9 cellular contexts compared by ENCODE assay signal in the genomic region with DNA sequence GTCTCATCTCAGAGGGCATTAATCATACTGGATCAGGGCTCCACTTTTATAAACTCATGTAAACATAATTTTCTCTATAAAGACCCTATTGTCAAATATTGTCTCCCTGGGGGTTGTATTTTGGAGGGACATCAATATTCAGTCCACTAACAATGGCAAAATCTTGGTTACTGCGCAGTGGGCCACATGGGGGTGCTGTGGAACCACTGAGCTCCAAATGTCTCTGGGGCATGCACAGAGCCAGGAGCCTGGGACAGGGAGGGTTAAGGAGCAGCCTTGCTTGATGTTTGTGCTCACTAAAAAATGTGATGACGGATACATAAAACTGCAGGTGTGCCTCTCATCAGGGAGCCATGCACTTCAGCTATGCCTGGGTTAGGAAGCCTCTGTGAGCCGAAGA.
DNase-seq lines count a peak whose midpoint lies in the region; ATAC-seq, FAIRE-seq and TF ChIP-seq lines count a peak whose summit lies in the region.
"Had no signal": no experiment of that assay in that cellular context is flagged by ENCODE, and none has a peak within 500 bp of the region (broad histone marks: within the 10 kb centered on the region; RNA-seq: fewer than 3 reads in every experiment).

No MANE protein-coding gene starts in this region.

- H3K4me1 ChIP-seq in Panc1 (ENCODE audit: control insufficient read depth, insufficient read depth, low read length): no peaks in the 10 kb centered on the region
- H3K4me1 ChIP-seq in GM12878 (ENCODE audit: control insufficient read depth, insufficient read depth, low read length): no peaks in the 10 kb centered on the region

- H3K4me2 ChIP-seq in GM12878 (ENCODE audit: control insufficient read depth, insufficient read depth): no peak overlapping the region

- intact Hi-C loops in Panc1 (cut with micrococcal nuclease; ENCODE audit: unreplicated experiment): no loop called here
- intact Hi-C loops in GM12878 (cut with micrococcal nuclease; ENCODE audit: unreplicated experiment): no loop called here

- DNase-seq in GM13977 (ENCODE audit: low spot score): no peak
- no peak for DNase-seq in Panc1 (ENCODE audit: low read depth, low spot score)
- no peak for DNase-seq in GM12878 (ENCODE audit: low read depth, low spot score)
- peak; percentile 21 to 26 for DNase-seq in stimulated activated CD4-positive, alpha-beta T cell treated with anti-CD3 and anti-CD28 coated beads, Interleukin-15, amount 100 ng/mL, for 48 hours (ENCODE audit: low read depth in 2 of 2)
- DNase-seq in DMS153 (lab: John Stamatoyannopoulos, UW): no peak
- no peak for DNase-seq in NCI-H2196 (lab: John Stamatoyannopoulos, UW; ENCODE audit: unreplicated experiment)
- DNase-seq: NCI-H2107; stimulated activated naive B cell treated with anti-CD40 and anti-IgM and Interleukin-4, amounts not matched to agents 10 μg/mL and 1 μg/mL and 100 μg/mL, for 72 hours had no signal

- BruUV-seq in Panc1 (replicated peaks; lab: Mats Ljungman, UMichigan): no TSS peak
- BruUV-seq in GM12878 (replicated peaks; lab: Mats Ljungman, UMichigan): no TSS peak

- SMC1A ChIA-PET in GM12878 (lab: Charles Lee; ENCODE audit: uncharacterized antibody, unreplicated experiment): no interaction called here

- no peak overlapping the region for H3K9ac ChIP-seq in GM12878 (ENCODE audit: control insufficient read depth, insufficient read depth, low read length)

- no peak overlapping the region for H3K27ac ChIP-seq in Panc1 (ENCODE audit: low read length)
- H3K27ac ChIP-seq in GM12878 (ENCODE audit: control insufficient read depth, insufficient read depth): no peak overlapping the region

- ATAC-seq in Panc1: no peak
- ATAC-seq in GM12878: peak; percentile 69
- no peak for ATAC-seq in HG03571 (IDR thresholded peaks at IDR 0.05; ENCODE audit: unreplicated experiment)

- no peak for FAIRE-seq in GM12878 (lab: Jason Lieb, UNC)

- no peaks in the 10 kb centered on the region for H3K27me3 ChIP-seq in Panc1 (ENCODE audit: control insufficient read depth, insufficient read depth, low read length)
- H3K27me3 ChIP-seq in GM12878 (replicated peaks in 1 of 2; ENCODE audit: control insufficient read depth in 2 of 2, insufficient read depth in 2 of 2, low read length in 1 of 2): peaks cover 0 to 4% of the 10 kb centered on the region in 2 experiments; a peak in 1 of 4 replicates

- H3K4me3 ChIP-seq in Panc1 (ENCODE audit: low read depth in 2 of 2, low read length in 2 of 2) (no peak overlapping the region), GM12878 (no peak overlapping the region)

- H3K9me3 ChIP-seq in Panc1 (ENCODE audit: control insufficient read depth, insufficient read depth, low read depth, low read length): no peaks in the 10 kb centered on the region
- no peaks in the 10 kb centered on the region for H3K9me3 ChIP-seq in GM12878 (replicated peaks; ENCODE audit: control insufficient read depth, insufficient read depth, low read length)

- RAD21 ChIA-PET in GM12878 (lab: Charles Lee; ENCODE audit: unreplicated experiment): interaction anchor here (1.5 kb wide), 1 partner anchor 344 kb away, joined by 3 read pairs; no protein-coding TSS in a partner anchor

- no peak overlapping the region for H2AFZ ChIP-seq in GM12878 (ENCODE audit: control insufficient read depth, low read depth, low read length)

- CTCF ChIA-PET in Panc1 (lab: Charles Lee) (interaction anchor here (0.6 kb wide), 1 partner anchor 27 kb away, joined by 3 read pairs; no protein-coding TSS in a partner anchor), GM12878 (lab: Yijun Ruan, JAX) (interaction anchor here (1.0 to 1.3 kb wide), 3 partner anchors 11 to 48 kb away, joined by 3 read pairs; no protein-coding TSS in a partner anchor)

- H3K36me3 ChIP-seq in Panc1 (ENCODE audit: control insufficient read depth, insufficient read depth, low read length): no peaks in the 10 kb centered on the region
- no peaks in the 10 kb centered on the region for H3K36me3 ChIP-seq in GM12878 (ENCODE audit: control insufficient read depth in 2 of 2, insufficient read depth in 2 of 2, low read length in 1 of 2)

- WGBS in GM12878 (ENCODE audit: insufficient coverage, insufficient replicate concordance, low lambda C conversion rate, missing lambda C conversion rate): 18% methylated on average over 3 of the region's 3 CpGs

- no peaks in the 10 kb centered on the region; the same call in 1 of the 2 replicates for H4K20me1 ChIP-seq in GM12878 (ENCODE audit: control insufficient read depth, insufficient read depth)

- TF ChIP-seq EP300 in GM12878 (IDR thresholded peaks at IDR 0.05; ENCODE audit: borderline replicate concordance in 1 of 2, control insufficient read depth in 1 of 2, low read depth in 2 of 2, low read length in 2 of 2): no peak

- POLR2A ChIA-PET in Panc1 (lab: Charles Lee) (no interaction called here), GM12878 (lab: Charles Lee) (no interaction called here)

- no peaks in the 10 kb centered on the region for H3K79me2 ChIP-seq in GM12878 (ENCODE audit: control insufficient read depth, insufficient read depth, low read length)

- no peak for TF ChIP-seq POLR2A in GM12878 (IDR thresholded peaks at IDR 0.05; ENCODE audit: low read depth, low read length)

- in situ Hi-C loops in GM13977 (cut with MboI; ENCODE audit: low pct_unique_long_range_greater_than_20kb, low sequenced_read_pairs, unreplicated experiment): no loop called here
- in situ Hi-C loops in Panc1 (cut with HindIII; ENCODE audit: low pct_unique_long_range_greater_than_20kb, low sequenced_read_pairs): no loop called here
- in situ Hi-C loops in GM12878 (cut with MboI): no loop called here

- no peak for TF ChIP-seq RAD21 in GM12878 (IDR thresholded peaks at IDR 0.05; ENCODE audit: insufficient read depth, low read depth, low read length)

- TF ChIP-seq CTCF in GM13977 (IDR thresholded peaks at IDR 0.05; ENCODE audit: extremely low read depth, insufficient read depth, missing control alignments): peak; percentile 44
- peak; percentile 43 for TF ChIP-seq CTCF in Panc1 (IDR thresholded peaks at IDR 0.05)
- peak; percentile 31 to 50 (median 41) for TF ChIP-seq CTCF in GM12878 (IDR thresholded peaks at IDR 0.05 in 2 of 3, conservative IDR thresholded peaks at IDR 0.05 in 1 of 3; ENCODE audit: control insufficient read depth in 2 of 3, extremely low read depth in 1 of 3, insufficient read depth in 1 of 3, low read depth in 3 of 3, low read length in 3 of 3)

TF ChIP-seq in GM12878, 131 proteins besides CTCF, POLR2A, EP300 and RAD21:
- TF ChIP-seq ZNF622 (IDR thresholded peaks at IDR 0.05) (no peak), SMC3 (IDR thresholded peaks at IDR 0.05; ENCODE audit: borderline replicate concordance, low read length) (no peak), BACH1 (IDR thresholded peaks at IDR 0.05; ENCODE audit: borderline replicate concordance) (no peak), ZBED1 (IDR thresholded peaks at IDR 0.05; ENCODE audit: borderline replicate concordance) (no peak), NFYA (IDR thresholded peaks at IDR 0.05; ENCODE audit: borderline replicate concordance, low read depth, low read length) (no peak), KLF5 (IDR thresholded peaks at IDR 0.05; ENCODE audit: partially characterized antibody) (no peak), NR2C1 (IDR thresholded peaks at IDR 0.05) (no peak), CHD4 (IDR thresholded peaks at IDR 0.05) (no peak), ZBTB11 (CRISPR knock-in tag; IDR thresholded peaks at IDR 0.05) (no peak), POLR2AphosphoS2 (IDR thresholded peaks at IDR 0.05; ENCODE audit: low read depth, low read length) (no peak), FOS (IDR thresholded peaks at IDR 0.05; ENCODE audit: borderline replicate concordance, extremely low read depth, insufficient read length) (no peak), HDAC6 (IDR thresholded peaks at IDR 0.05; ENCODE audit: unreplicated experiment) (no peak), MTA2 (IDR thresholded peaks at IDR 0.05; ENCODE audit: low read depth) (no peak), TARDBP (IDR thresholded peaks at IDR 0.05; ENCODE audit: borderline replicate concordance) (no peak)
- TF ChIP-seq, protein P1, sequence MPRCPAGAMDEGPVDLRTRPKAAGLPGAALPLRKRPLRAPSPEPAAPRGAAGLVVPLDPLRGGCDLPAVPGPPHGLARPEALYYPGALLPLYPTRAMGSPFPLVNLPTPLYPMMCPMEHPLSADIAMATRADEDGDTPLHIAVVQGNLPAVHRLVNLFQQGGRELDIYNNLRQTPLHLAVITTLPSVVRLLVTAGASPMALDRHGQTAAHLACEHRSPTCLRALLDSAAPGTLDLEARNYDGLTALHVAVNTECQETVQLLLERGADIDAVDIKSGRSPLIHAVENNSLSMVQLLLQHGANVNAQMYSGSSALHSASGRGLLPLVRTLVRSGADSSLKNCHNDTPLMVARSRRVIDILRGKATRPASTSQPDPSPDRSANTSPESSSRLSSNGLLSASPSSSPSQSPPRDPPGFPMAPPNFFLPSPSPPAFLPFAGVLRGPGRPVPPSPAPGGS (IDR thresholded peaks at IDR 0.05; ENCODE audit: borderline replicate concordance, insufficient read depth, low read depth, low read length, poor library complexity, severe bottlenecking): no peak

Comparison
In these comparisons a context has a peak if more than half of its experiments do, and no peak if none do; other contexts are left out.
1. DNase-seq: peak in stimulated activated CD4-positive, alpha-beta T cell treated with anti-CD3 and anti-CD28 coated beads, Interleukin-15, amount 100 ng/mL, for 48 hours (2 of 2); none in GM13977 (single experiment), Panc1 (single experiment), GM12878 (single experiment), DMS153 (single experiment) and NCI-H2196 (single experiment).
2. Peak in every context shown above with its lines, with median percentiles within 50 percentile points of each other: CTCF ChIP-seq.